2 cellular contexts compared by ENCODE assay signal in the genomic region with DNA sequence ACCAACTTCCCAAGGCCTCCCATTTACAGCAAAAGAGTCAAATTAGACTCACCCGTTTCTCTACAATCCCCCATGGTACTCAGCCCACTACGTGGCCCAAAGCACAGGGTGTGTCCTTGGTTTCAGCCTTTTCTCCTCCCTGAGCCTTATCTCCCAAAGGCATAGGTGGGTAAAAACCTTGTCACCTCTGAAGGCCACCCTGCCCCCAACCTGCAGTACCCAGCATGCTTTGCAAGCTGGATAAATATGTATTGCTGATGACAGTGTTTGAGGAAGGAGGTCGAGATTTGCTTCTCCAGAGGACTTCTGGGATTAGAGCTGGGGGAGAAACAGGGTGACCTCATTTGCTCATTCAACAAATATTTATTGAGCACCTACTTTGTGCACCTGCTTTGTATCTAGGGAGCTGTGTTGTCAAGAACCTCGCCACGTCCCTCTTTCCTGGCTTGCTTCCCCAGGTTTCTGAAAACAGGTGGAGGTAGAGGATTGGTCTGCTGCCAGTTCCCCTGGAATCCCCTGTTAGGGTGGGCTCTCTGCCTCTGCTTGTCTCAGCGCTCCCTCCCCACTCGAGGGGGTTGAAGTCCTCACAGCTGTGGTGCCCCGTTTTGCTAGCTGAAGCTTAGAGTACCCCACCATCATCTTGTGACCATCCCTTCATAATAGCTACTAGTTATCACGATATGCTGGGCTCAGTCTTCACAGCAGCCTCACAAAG.
TF ChIP-seq lines count a peak whose summit lies in the region.

No MANE protein-coding gene starts in this region.

TF ChIP-seq in SK-N-SH, 30 proteins besides CTCF, POLR2A, EP300 and RAD21 (continued from another document):
- no peak for TF ChIP-seq NRF1 (IDR thresholded peaks at IDR 0.05; ENCODE audit: low read depth, low read length)
- TF ChIP-seq, protein P1, sequence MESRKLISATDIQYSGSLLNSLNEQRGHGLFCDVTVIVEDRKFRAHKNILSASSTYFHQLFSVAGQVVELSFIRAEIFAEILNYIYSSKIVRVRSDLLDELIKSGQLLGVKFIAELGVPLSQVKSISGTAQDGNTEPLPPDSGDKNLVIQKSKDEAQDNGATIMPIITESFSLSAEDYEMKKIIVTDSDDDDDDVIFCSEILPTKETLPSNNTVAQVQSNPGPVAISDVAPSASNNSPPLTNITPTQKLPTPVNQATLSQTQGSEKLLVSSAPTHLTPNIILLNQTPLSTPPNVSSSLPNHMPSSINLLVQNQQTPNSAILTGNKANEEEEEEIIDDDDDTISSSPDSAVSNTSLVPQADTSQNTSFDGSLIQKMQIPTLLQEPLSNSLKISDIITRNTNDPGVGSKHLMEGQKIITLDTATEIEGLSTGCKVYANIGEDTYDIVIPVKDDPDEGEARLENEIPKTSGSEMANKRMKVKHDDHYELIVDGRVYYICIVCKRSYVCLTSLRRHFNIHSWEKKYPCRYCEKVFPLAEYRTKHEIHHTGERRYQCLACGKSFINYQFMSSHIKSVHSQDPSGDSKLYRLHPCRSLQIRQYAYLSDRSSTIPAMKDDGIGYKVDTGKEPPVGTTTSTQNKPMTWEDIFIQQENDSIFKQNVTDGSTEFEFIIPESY (IDR thresholded peaks at IDR 0.05; ENCODE audit: borderline replicate concordance, low read depth): no peak
TF ChIP-seq in SK-N-SH: peak in this region for 0.

TF ChIP-seq in SK-N-SH treated with all-trans-retinoic acid at 6 μM for 48 hours, 23 proteins besides CTCF, POLR2A, EP300 and RAD21 (continued from another document):
- TF ChIP-seq, protein P2, sequence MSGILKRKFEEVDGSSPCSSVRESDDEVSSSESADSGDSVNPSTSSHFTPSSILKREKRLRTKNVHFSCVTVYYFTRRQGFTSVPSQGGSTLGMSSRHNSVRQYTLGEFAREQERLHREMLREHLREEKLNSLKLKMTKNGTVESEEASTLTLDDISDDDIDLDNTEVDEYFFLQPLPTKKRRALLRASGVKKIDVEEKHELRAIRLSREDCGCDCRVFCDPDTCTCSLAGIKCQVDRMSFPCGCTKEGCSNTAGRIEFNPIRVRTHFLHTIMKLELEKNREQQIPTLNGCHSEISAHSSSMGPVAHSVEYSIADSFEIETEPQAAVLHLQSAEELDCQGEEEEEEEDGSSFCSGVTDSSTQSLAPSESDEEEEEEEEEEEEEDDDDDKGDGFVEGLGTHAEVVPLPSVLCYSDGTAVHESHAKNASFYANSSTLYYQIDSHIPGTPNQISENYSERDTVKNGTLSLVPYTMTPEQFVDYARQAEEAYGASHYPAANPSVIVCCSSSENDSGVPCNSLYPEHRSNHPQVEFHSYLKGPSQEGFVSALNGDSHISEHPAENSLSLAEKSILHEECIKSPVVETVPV (CRISPR knock-in tag; IDR thresholded peaks at IDR 0.05): no peak
- TF ChIP-seq ZNF70 (CRISPR knock-in tag; IDR thresholded peaks at IDR 0.05): no peak
- TF ChIP-seq BACH2 (CRISPR knock-in tag; IDR thresholded peaks at IDR 0.05; ENCODE audit: borderline replicate concordance): no peak
- TF ChIP-seq TOX (CRISPR knock-in tag; IDR thresholded peaks at IDR 0.05; ENCODE audit: borderline replicate concordance): no peak
- TF ChIP-seq, protein P3, sequence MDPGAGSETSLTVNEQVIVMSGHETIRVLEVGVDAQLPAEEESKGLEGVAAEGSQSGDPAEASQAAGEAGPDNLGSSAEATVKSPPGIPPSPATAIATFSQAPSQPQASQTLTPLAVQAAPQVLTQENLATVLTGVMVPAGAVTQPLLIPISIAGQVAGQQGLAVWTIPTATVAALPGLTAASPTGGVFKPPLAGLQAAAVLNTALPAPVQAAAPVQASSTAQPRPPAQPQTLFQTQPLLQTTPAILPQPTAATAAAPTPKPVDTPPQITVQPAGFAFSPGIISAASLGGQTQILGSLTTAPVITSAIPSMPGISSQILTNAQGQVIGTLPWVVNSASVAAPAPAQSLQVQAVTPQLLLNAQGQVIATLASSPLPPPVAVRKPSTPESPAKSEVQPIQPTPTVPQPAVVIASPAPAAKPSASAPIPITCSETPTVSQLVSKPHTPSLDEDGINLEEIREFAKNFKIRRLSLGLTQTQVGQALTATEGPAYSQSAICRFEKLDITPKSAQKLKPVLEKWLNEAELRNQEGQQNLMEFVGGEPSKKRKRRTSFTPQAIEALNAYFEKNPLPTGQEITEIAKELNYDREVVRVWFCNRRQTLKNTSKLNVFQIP (CRISPR knock-in tag; IDR thresholded peaks at IDR 0.05; ENCODE audit: borderline replicate concordance, low read depth): no peak
- TF ChIP-seq, protein P4, sequence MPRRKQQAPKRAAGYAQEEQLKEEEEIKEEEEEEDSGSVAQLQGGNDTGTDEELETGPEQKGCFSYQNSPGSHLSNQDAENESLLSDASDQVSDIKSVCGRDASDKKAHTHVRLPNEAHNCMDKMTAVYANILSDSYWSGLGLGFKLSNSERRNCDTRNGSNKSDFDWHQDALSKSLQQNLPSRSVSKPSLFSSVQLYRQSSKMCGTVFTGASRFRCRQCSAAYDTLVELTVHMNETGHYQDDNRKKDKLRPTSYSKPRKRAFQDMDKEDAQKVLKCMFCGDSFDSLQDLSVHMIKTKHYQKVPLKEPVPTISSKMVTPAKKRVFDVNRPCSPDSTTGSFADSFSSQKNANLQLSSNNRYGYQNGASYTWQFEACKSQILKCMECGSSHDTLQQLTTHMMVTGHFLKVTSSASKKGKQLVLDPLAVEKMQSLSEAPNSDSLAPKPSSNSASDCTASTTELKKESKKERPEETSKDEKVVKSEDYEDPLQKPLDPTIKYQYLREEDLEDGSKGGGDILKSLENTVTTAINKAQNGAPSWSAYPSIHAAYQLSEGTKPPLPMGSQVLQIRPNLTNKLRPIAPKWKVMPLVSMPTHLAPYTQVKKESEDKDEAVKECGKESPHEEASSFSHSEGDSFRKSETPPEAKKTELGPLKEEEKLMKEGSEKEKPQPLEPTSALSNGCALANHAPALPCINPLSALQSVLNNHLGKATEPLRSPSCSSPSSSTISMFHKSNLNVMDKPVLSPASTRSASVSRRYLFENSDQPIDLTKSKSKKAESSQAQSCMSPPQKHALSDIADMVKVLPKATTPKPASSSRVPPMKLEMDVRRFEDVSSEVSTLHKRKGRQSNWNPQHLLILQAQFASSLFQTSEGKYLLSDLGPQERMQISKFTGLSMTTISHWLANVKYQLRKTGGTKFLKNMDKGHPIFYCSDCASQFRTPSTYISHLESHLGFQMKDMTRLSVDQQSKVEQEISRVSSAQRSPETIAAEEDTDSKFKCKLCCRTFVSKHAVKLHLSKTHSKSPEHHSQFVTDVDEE (CRISPR knock-in tag; IDR thresholded peaks at IDR 0.05): no peak
- no peak for TF ChIP-seq ZNF565 (CRISPR knock-in tag; conservative IDR thresholded peaks at IDR 0.05; ENCODE audit: low read depth)
- TF ChIP-seq ARNTL (CRISPR knock-in tag; IDR thresholded peaks at IDR 0.05; ENCODE audit: borderline replicate concordance, low read depth): no peak
- no peak for TF ChIP-seq ZNF8 (CRISPR knock-in tag; IDR thresholded peaks at IDR 0.05)
- no peak for TF ChIP-seq GLIS3 (CRISPR knock-in tag; IDR thresholded peaks at IDR 0.05)
- no peak for TF ChIP-seq SNAI2 (CRISPR knock-in tag; IDR thresholded peaks at IDR 0.05)
- no peak for TF ChIP-seq ISL1 (CRISPR knock-in tag; IDR thresholded peaks at IDR 0.05)
- TF ChIP-seq, protein P5, sequence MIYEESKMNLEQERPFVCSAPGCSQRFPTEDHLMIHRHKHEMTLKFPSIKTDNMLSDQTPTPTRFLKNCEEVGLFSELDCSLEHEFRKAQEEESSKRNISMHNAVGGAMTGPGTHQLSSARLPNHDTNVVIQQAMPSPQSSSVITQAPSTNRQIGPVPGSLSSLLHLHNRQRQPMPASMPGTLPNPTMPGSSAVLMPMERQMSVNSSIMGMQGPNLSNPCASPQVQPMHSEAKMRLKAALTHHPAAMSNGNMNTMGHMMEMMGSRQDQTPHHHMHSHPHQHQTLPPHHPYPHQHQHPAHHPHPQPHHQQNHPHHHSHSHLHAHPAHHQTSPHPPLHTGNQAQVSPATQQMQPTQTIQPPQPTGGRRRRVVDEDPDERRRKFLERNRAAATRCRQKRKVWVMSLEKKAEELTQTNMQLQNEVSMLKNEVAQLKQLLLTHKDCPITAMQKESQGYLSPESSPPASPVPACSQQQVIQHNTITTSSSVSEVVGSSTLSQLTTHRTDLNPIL (CRISPR knock-in tag; IDR thresholded peaks at IDR 0.05; ENCODE audit: low read depth): no peak
TF ChIP-seq in SK-N-SH treated with all-trans-retinoic acid at 6 μM for 48 hours: peak in this region for 0.
